ENCODE assay signal across 8 cellular contexts in the genomic region with DNA sequence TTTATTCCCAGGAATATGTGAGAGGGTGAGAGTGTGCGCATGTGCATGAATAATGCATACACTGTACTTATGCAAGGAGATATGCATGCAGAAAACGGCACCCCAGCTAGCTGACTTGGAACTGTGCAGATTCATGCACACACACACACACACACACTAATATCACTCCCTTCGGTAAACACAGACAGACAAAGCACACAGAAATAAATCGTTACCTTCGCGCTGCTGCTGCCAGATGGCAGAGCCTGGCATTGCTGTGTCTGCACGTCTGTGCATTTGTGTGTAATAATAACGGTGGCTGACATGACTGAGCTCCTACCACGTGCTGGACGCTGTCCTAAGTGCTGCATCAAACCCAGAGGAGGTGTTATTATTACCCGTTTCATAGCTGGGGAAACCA. TPM values are rescaled to one million over a fixed set of nuclear protein-coding genes. Genes with fewer than 3 reads are reported as not detected.
DNase-seq lines count a peak whose midpoint lies in the region; ATAC-seq and TF ChIP-seq lines count a peak whose summit lies in the region.

No MANE protein-coding gene starts in this region.

- H3K9me3 Mint-ChIP-seq in neural crest cell = no peaks in the 10 kb centered on the region

- POLR2A ChIA-PET in RWPE1 (lab: Yijun Ruan, JAX; ENCODE audit: low non-redundant PET) = no interaction called here

- DNase-seq in GM10266 (ENCODE audit: extremely low spot score) (no peak), NCI-H2081 (lab: John Stamatoyannopoulos, UW) (peak; percentile 77 to 92), neural crest cell (ENCODE audit: low read depth, low spot score) (no peak), smooth muscle cell (lab: John Stamatoyannopoulos, UW; ENCODE audit: unreplicated experiment) (no peak), RWPE1 (ENCODE audit: low spot score) (no peak)
- no peak for DNase-seq in central memory CD4-positive, alpha-beta T cell

- H3K9ac ChIP-seq in smooth muscle cell (ENCODE audit: low read depth) = no peak overlapping the region

- no peaks in the 10 kb centered on the region for H3K27me3 Mint-ChIP-seq in neural crest cell (ENCODE audit: low read depth)

- no peak overlapping the region for H3K4me3 Mint-ChIP-seq in neural crest cell

- peaks cover 18% of the 10 kb centered on the region for H3K4me1 ChIP-seq in smooth muscle cell (ENCODE audit: low read depth)

- no peaks in the 10 kb centered on the region for H3F3A ChIP-seq in smooth muscle cell (ENCODE audit: low read depth)

- peak overlapping the region; percentile 58 for H3K27ac ChIP-seq in angular gyrus (ENCODE audit: low read depth, low read length)
- no peak overlapping the region for H3K27ac ChIP-seq in smooth muscle cell (ENCODE audit: low read depth)
- no peak overlapping the region for H3K27ac ChIP-seq in RWPE1

- no peak for ATAC-seq in GM19395 (IDR thresholded peaks at IDR 0.05; ENCODE audit: unreplicated experiment)

- peak overlapping the region; percentile 87 for H3K27ac Mint-ChIP-seq in neural crest cell (ENCODE audit: unreplicated experiment)

- H3K4me3 ChIP-seq in smooth muscle cell = no peak overlapping the region

- no peaks in the 10 kb centered on the region for H3K36me3 ChIP-seq in smooth muscle cell (ENCODE audit: low read depth)

- no peaks in the 10 kb centered on the region for H3K36me3 Mint-ChIP-seq in neural crest cell (ENCODE audit: low read depth)

- H4K20me1 ChIP-seq in smooth muscle cell (ENCODE audit: low read depth) = no peaks in the 10 kb centered on the region

- no peak overlapping the region for H2AFZ ChIP-seq in smooth muscle cell (ENCODE audit: low read depth)

- no peak overlapping the region for H3K4me2 ChIP-seq in smooth muscle cell

- 83% methylated on average over 11 of the region's 11 CpGs for WGBS in smooth muscle cell (ENCODE audit: low lambda C conversion rate)

- H3K79me2 ChIP-seq in smooth muscle cell (ENCODE audit: low read depth) = no peaks in the 10 kb centered on the region

- H3K27me3 ChIP-seq in smooth muscle cell (ENCODE audit: low read depth) = no peaks in the 10 kb centered on the region

- TF ChIP-seq CTCF in GM10266 (IDR thresholded peaks at IDR 0.05; ENCODE audit: control insufficient read depth, insufficient read depth, low read depth, missing control alignments) (peak; percentile 14), neural crest cell (conservative IDR thresholded peaks at IDR 0.05) (no peak), smooth muscle cell (IDR thresholded peaks at IDR 0.05; ENCODE audit: borderline replicate concordance, insufficient read depth, poor library complexity, severe bottlenecking) (no peak), RWPE1 (conservative IDR thresholded peaks at IDR 0.05; ENCODE audit: low read depth) (no peak)

- no peaks in the 10 kb centered on the region for H3K9me3 ChIP-seq in smooth muscle cell (replicated peaks; ENCODE audit: low read depth)

- H3K4me1 Mint-ChIP-seq in neural crest cell = peaks cover 95% of the 10 kb centered on the region

- CTCF ChIA-PET in RWPE1 (lab: Yijun Ruan, JAX) = interaction anchor here (0.7 to 1.0 kb wide), 2 partner anchors 130 to 134 kb away, joined by 3 read pairs; no protein-coding TSS in a partner anchor

RNA-seq across cellular contexts. Expression of a gene that starts 36.8 kb away (rescaled TPM):
- total RNA-seq in neural crest cell = 72.4 and 73.7 TPM in 2 replicates
- total RNA-seq in smooth muscle cell = 0.04 and 0.31 TPM in 2 replicates
- polyA plus RNA-seq in smooth muscle cell = 0.30 TPM in 1 of 2 replicates, not detected in the other

Comparison
In these comparisons a context has a peak if more than half of its experiments do, and no peak if none do; other contexts are left out.
1. DNase-seq: peak in NCI-H2081 (2 of 2); none in GM10266 (single experiment), neural crest cell (single experiment), central memory CD4-positive, alpha-beta T cell (single experiment), smooth muscle cell (single experiment) and RWPE1 (single experiment).
2. RNA of a gene that starts 36.8 kb away (total RNA-seq): 72.4 to 73.7 TPM in neural crest cell; 0.04 to 0.31 TPM in smooth muscle cell; every median in the first group is over 10 times any median in the second.